In the genomic region with DNA sequence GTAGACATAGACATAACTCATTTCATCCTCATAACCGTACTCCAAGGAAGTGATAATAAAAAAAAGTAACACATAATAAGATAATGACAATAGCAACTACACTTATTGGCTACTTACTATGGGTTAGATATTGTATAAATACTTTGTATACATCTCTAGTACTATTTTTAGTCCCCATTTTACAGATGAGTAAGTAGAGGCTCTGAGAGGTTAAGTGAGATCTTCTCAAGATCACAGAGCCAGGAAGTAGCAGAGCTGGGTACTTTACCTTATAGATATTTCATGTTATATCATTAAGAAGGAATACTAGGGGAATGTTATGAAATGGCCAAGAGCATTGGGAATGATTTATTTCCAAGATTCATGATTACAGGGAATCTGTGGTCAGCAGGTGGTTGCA, we compare ENCODE assay signal across 25 cellular contexts. TPM values are rescaled to one million over a fixed set of nuclear protein-coding genes. Genes with fewer than 3 reads are reported as not detected.
"Had no signal": no experiment of that assay in that cellular context is flagged by ENCODE, and none has a peak within 500 bp of the region (broad histone marks: within the 10 kb centered on the region; RNA-seq: fewer than 3 reads in every experiment).

No MANE protein-coding gene starts in this region.

- H3K9me3 ChIP-seq: esophagus muscularis mucosa had no signal

- H3K27ac ChIP-seq: coronary artery, dorsolateral prefrontal cortex, foreskin keratinocyte, heart right ventricle had no signal

- H3K27me3 ChIP-seq: dorsolateral prefrontal cortex, esophagus muscularis mucosa, foreskin keratinocyte had no signal

- H3K4me3 ChIP-seq: dorsolateral prefrontal cortex, heart right ventricle, left ventricle myocardium inferior, lung, mucosa of descending colon had no signal

- H3K36me3 ChIP-seq: esophagus muscularis mucosa, heart right ventricle, left ventricle myocardium inferior had no signal

- ATAC-seq: foreskin keratinocyte; heart right ventricle; left colon; left lobe of liver; mucosa of descending colon; naive thymus-derived CD8-positive, alpha-beta T cell had no signal

- H3K4me1 ChIP-seq: left ventricle myocardium inferior had no signal

- DNase-seq: dermis blood vessel endothelial cell; dorsolateral prefrontal cortex; effector CD4-positive, alpha-beta T cell; effector memory CD4-positive, alpha-beta T cell; foreskin keratinocyte; glutamatergic neuron; head of caudate nucleus; heart right ventricle; hippocampal formation; immature natural killer cell; islet precursor cell; kidney; kidney glomerular epithelial cell; left colon; left ventricle myocardium inferior; mammary epithelial cell; mesendoderm; mucosa of descending colon; naive B cell; naive thymus-derived CD8-positive, alpha-beta T cell had no signal

RNA-seq across cellular contexts. Expression of gene ADAMTSL3, which starts 49.4 kb away (rescaled TPM):
- total RNA-seq: endothelial cell of umbilical vein; foreskin keratinocyte; naive thymus-derived CD8-positive, alpha-beta T cell had no signal
